In the genomic region with DNA sequence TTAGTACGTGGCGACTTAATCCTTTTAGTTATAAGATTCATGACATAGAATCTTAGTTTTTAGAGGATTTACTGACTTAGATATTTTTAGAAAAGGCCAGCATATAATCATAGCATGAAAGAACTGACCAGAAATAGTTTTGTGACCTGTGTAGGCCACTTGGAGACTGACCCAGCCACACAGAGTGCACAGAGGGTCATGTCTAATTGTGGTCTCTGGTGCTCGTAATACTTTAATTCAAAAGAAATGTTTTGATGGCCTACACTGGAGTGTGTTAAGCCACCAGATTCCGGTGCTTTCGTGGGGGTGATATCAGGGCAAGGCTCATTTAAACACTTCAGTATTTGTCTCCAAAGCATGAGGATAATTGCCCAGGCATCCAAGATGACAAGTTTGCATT, we compare ENCODE assay signal across 1 cellular context.
TF ChIP-seq lines count a peak whose summit lies in the region.

No MANE protein-coding gene starts in this region.

TF ChIP-seq in liver, 16 proteins besides CTCF, POLR2A, EP300 and RAD21 (continued from another document):
- TF ChIP-seq, protein P1, sequence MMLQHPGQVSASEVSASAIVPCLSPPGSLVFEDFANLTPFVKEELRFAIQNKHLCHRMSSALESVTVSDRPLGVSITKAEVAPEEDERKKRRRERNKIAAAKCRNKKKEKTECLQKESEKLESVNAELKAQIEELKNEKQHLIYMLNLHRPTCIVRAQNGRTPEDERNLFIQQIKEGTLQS (IDR thresholded peaks at IDR 0.05): no peak
- TF ChIP-seq TAF1 (conservative IDR thresholded peaks at IDR 0.05) (no peak), SP1 (IDR thresholded peaks at IDR 0.05) (no peak), FOXA2 (IDR thresholded peaks at IDR 0.05) (no peak), YY1 (IDR thresholded peaks at IDR 0.05) (no peak), FOXA1 (IDR thresholded peaks at IDR 0.05) (no peak), HNF4A (conservative IDR thresholded peaks at IDR 0.05) (no peak), ZBTB33 (IDR thresholded peaks at IDR 0.05) (no peak), JUND (IDR thresholded peaks at IDR 0.05) (no peak)
